In the genomic region with DNA sequence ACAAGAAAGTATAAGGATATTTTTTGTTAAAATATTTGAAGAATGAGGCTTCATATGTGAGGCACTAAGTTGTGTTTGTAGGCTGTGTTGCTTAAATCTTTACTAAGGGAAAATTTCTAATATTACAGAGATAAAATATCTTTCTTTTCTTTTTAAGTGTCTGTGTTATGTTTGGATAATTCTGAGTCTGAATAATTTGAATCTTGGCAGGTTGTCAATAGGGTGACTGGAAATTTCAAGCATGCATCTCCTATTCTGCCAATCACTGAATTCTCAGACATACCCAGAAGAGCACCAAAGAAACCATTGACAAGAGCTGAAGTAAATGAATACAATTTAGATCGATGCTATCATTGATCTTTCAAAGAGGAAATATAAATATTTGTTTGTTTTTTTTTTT, we compare ENCODE assay signal across 1 cellular context.
TF ChIP-seq lines count a peak whose summit lies in the region.

No MANE protein-coding gene starts in this region.

TF ChIP-seq in IMR-90, 13 proteins besides CTCF, POLR2A, EP300 and RAD21 (continued from another document):
- TF ChIP-seq, protein P1, sequence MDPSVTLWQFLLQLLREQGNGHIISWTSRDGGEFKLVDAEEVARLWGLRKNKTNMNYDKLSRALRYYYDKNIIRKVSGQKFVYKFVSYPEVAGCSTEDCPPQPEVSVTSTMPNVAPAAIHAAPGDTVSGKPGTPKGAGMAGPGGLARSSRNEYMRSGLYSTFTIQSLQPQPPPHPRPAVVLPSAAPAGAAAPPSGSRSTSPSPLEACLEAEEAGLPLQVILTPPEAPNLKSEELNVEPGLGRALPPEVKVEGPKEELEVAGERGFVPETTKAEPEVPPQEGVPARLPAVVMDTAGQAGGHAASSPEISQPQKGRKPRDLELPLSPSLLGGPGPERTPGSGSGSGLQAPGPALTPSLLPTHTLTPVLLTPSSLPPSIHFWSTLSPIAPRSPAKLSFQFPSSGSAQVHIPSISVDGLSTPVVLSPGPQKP (IDR thresholded peaks at IDR 0.05; ENCODE audit: borderline replicate concordance, low read depth, low read length): no peak
- TF ChIP-seq MXI1 (IDR thresholded peaks at IDR 0.05; ENCODE audit: borderline replicate concordance, low read depth, low read length) (no peak), BHLHE40 (IDR thresholded peaks at IDR 0.05; ENCODE audit: low read depth, low read length) (no peak), MAZ (IDR thresholded peaks at IDR 0.05; ENCODE audit: borderline replicate concordance, low read depth, low read length) (no peak), RFX5 (IDR thresholded peaks at IDR 0.05; ENCODE audit: low read depth, low read length) (no peak), CEBPB (IDR thresholded peaks at IDR 0.05; ENCODE audit: low read depth, low read length) (no peak)
